In genomic region chr22:24996420-24996952, GRCh38 we compare ENCODE assay signal across 11 cellular contexts. TPM values are rescaled to one million over a fixed set of nuclear protein-coding genes. Genes with fewer than 3 reads are reported as not detected.
DNase-seq lines count a peak whose midpoint lies in the region; ATAC-seq, FAIRE-seq and TF ChIP-seq lines count a peak whose summit lies in the region.
"Had no signal": no experiment of that assay in that cellular context is flagged by ENCODE, and none has a peak within 500 bp of the region (broad histone marks: within the 10 kb centered on the region; RNA-seq: fewer than 3 reads in every experiment).

No MANE protein-coding gene starts in this region.

- H3K27me3 ChIP-seq in bronchial epithelial cell (ENCODE audit: control insufficient read depth, insufficient read depth, low read length) (no peaks in the 10 kb centered on the region), pancreas (no peaks in the 10 kb centered on the region)
- H3K27me3 ChIP-seq: tibial nerve had no signal

- H3K4me3 ChIP-seq in bronchial epithelial cell (ENCODE audit: low read depth, low read length) (no peak overlapping the region), pancreas (no peak overlapping the region)
- H3K4me3 ChIP-seq: tibial nerve had no signal

- FAIRE-seq in bronchial epithelial cell (lab: Jason Lieb, UNC): no peak
- FAIRE-seq in pancreas (lab: Jason Lieb, UNC): no peak

- TF ChIP-seq CTCF in bronchial epithelial cell (IDR thresholded peaks at IDR 0.05; ENCODE audit: insufficient read depth, low read length, severe bottlenecking): no peak
- TF ChIP-seq CTCF in pancreas (IDR thresholded peaks at IDR 0.05): no peak

- peak; percentile 69 for DNase-seq in COLO829 (ENCODE audit: low spot score)
- peak; percentile 78 for DNase-seq in NCI-H2171 (lab: John Stamatoyannopoulos, UW)
- peak; percentile 33 for DNase-seq in bronchial epithelial cell (ENCODE audit: low read depth)
- peak; percentile 63 to 78 for DNase-seq in lung microvascular endothelial cell (ENCODE audit: low read depth in 2 of 2)
- no peak for DNase-seq in pancreas
- DNase-seq in activated CD8-positive, alpha-beta memory T cell treated with anti-CD3 and anti-CD28 coated beads for 24 hours: no peak
- no peak for DNase-seq in NAMALWA (ENCODE audit: low spot score)

- H3K36me3 ChIP-seq in bronchial epithelial cell (ENCODE audit: control insufficient read depth, insufficient read depth, low read length) (no peaks in the 10 kb centered on the region), pancreas (no peaks in the 10 kb centered on the region)
- H3K36me3 ChIP-seq: tibial nerve had no signal

- ATAC-seq in HG02938 (IDR thresholded peaks at IDR 0.05; ENCODE audit: unreplicated experiment): no peak
- no peak for ATAC-seq in pancreas

- 72 to 76% methylated on average over 5 of the region's 5 CpGs for WGBS in pancreas, 2 donors

- no peaks in the 10 kb centered on the region for H3K9me3 ChIP-seq in pancreas
- H3K9me3 ChIP-seq: tibial nerve had no signal

- no peaks in the 10 kb centered on the region for H3K4me1 ChIP-seq in pancreas

- intact Hi-C loops in pancreas (cut with DNase I): no loop called here

- H3K27ac ChIP-seq in pancreas: no peak overlapping the region

RNA-seq across cellular contexts. Expression of gene KIAA1671, which starts 44.0 kb away (rescaled TPM):
- total RNA-seq in bronchial epithelial cell (14.7 and 24.2 TPM in 2 replicates), lung microvascular endothelial cell (29.6 and 29.9 TPM in 2 replicates), pancreas (10 to 100 TPM; 17.5 to 28.8 (median 20.4) TPM)
- 10 to 100 TPM in 1 of 2 donors, 1 to 10 TPM in 1; 8.3 to 12.8 TPM for polyA plus RNA-seq in pancreas

RNA-seq across cellular contexts. Expression of gene LHFPL7, which starts 50.0 kb away (rescaled TPM):
- total RNA-seq in bronchial epithelial cell: not detected in 2 replicates
- not detected in 2 replicates for total RNA-seq in lung microvascular endothelial cell
- not detected for total RNA-seq in pancreas
- not detected for polyA plus RNA-seq in pancreas
- total RNA-seq: activated T-helper 2 cell treated with anti-CD3 and anti-CD28 coated beads, Interferon-gamma antibody, Interleukin-2, Interleukin-4, amounts not matched to agents 10 μg/mL and 5 μg/mL and 100 μg/mL, durations not matched to agents 14 hours and 24 hours and 36 hours; mesenteric fat pad; tibial nerve had no signal

Comparison
In these comparisons a context has a peak if more than half of its experiments do, and no peak if none do; other contexts are left out.
1. DNase-seq: peak in COLO829 (single experiment), NCI-H2171 (single experiment), bronchial epithelial cell (single experiment) and lung microvascular endothelial cell (2 of 2); none in pancreas (0 of 6), activated CD8-positive, alpha-beta memory T cell treated with anti-CD3 and anti-CD28 coated beads for 24 hours (single experiment) and NAMALWA (single experiment).